ENCODE assay signal across 9 cellular contexts in genomic region chr5:102778478-102778877, GRCh38. TPM values are rescaled to one million over a fixed set of nuclear protein-coding genes. Genes with fewer than 3 reads are reported as not detected.
DNase-seq lines count a peak whose midpoint lies in the region; ATAC-seq lines count a peak whose summit lies in the region.
"Had no signal": no experiment of that assay in that cellular context is flagged by ENCODE, and none has a peak within 500 bp of the region (broad histone marks: within the 10 kb centered on the region; RNA-seq: fewer than 3 reads in every experiment).

No MANE protein-coding gene starts in this region.

- H3K4me1 Mint-ChIP-seq in activated T-helper 2 cell treated with anti-CD3 and anti-CD28 coated beads, Interferon-gamma antibody, Interleukin-2, Interleukin-4, amounts not matched to agents 10 μg/mL and 5 μg/mL and 100 μg/mL, durations not matched to agents 14 hours and 24 hours and 36 hours (ENCODE audit: low read depth) = peaks cover 56% of the 10 kb centered on the region

- H3K36me3 Mint-ChIP-seq in activated T-helper 2 cell treated with anti-CD3 and anti-CD28 coated beads, Interferon-gamma antibody, Interleukin-2, Interleukin-4, amounts not matched to agents 10 μg/mL and 5 μg/mL and 100 μg/mL, durations not matched to agents 14 hours and 24 hours and 36 hours (ENCODE audit: low read depth) = peaks cover 36% of the 10 kb centered on the region

- peaks cover 14% of the 10 kb centered on the region for H3K9me3 Mint-ChIP-seq in activated T-helper 2 cell treated with anti-CD3 and anti-CD28 coated beads, Interferon-gamma antibody, Interleukin-2, Interleukin-4, amounts not matched to agents 10 μg/mL and 5 μg/mL and 100 μg/mL, durations not matched to agents 14 hours and 24 hours and 36 hours

- peak overlapping the region; percentile 86 for H3K27ac Mint-ChIP-seq in activated T-helper 2 cell treated with anti-CD3 and anti-CD28 coated beads, Interferon-gamma antibody, Interleukin-2, Interleukin-4, amounts not matched to agents 10 μg/mL and 5 μg/mL and 100 μg/mL, durations not matched to agents 14 hours and 24 hours and 36 hours

- intact Hi-C loops in activated T-helper 2 cell treated with anti-CD3 and anti-CD28 coated beads, Interferon-gamma antibody, Interleukin-2, Interleukin-4, amounts not matched to agents 10 μg/mL and 5 μg/mL and 100 μg/mL, durations not matched to agents 14 hours and 24 hours and 36 hours (cut with micrococcal nuclease) = loop anchor here (1.0 to 2.0 kb wide), 3 partner anchors 15 to 342 kb away; partner anchors contain the start of genes GIN1 and PPIP5K2
- intact Hi-C loops in left colon (cut with DNase I, micrococcal nuclease) = no loop called here

- DNase-seq in activated T-helper 2 cell treated with anti-CD3 and anti-CD28 coated beads, Interferon-gamma antibody, Interleukin-2, Interleukin-4, amounts not matched to agents 10 μg/mL and 5 μg/mL and 100 μg/mL, durations not matched to agents 14 hours and 24 hours and 36 hours (ENCODE audit: low spot score) = no peak
- DNase-seq in myocyte (ENCODE audit: low read depth) (peak; percentile 73), left colon (no peak), NCI-H2107 (lab: John Stamatoyannopoulos, UW) (no peak), HuH-7 (ENCODE audit: low spot score) (no peak)
- DNase-seq: NCI-H226 had no signal

- peak; percentile 65 for ATAC-seq in GM18502 (IDR thresholded peaks at IDR 0.05; ENCODE audit: poor library complexity, unreplicated experiment)
- ATAC-seq in HG02852 (IDR thresholded peaks at IDR 0.05; ENCODE audit: unreplicated experiment) = peak; percentile 46
- no peak for ATAC-seq in left colon
- ATAC-seq in GM19035 (IDR thresholded peaks at IDR 0.05; ENCODE audit: unreplicated experiment) = no peak

- H3K4me3 Mint-ChIP-seq in activated T-helper 2 cell treated with anti-CD3 and anti-CD28 coated beads, Interferon-gamma antibody, Interleukin-2, Interleukin-4, amounts not matched to agents 10 μg/mL and 5 μg/mL and 100 μg/mL, durations not matched to agents 14 hours and 24 hours and 36 hours (ENCODE audit: low read depth) = peak overlapping the region; percentile 23

- no peaks in the 10 kb centered on the region for H3K27me3 Mint-ChIP-seq in activated T-helper 2 cell treated with anti-CD3 and anti-CD28 coated beads, Interferon-gamma antibody, Interleukin-2, Interleukin-4, amounts not matched to agents 10 μg/mL and 5 μg/mL and 100 μg/mL, durations not matched to agents 14 hours and 24 hours and 36 hours (ENCODE audit: low read depth)

RNA-seq across cellular contexts. Expression of gene PAM, which starts 23.4 kb away (rescaled TPM):
- total RNA-seq in activated T-helper 2 cell treated with anti-CD3 and anti-CD28 coated beads, Interferon-gamma antibody, Interleukin-2, Interleukin-4, amounts not matched to agents 10 μg/mL and 5 μg/mL and 100 μg/mL, durations not matched to agents 14 hours and 24 hours and 36 hours = 48.0 and 59.9 TPM in 2 replicates
- total RNA-seq in myocyte = 235 and 319 TPM in 2 replicates
- polyA plus RNA-seq in myocyte (2012) = 216 TPM
- total RNA-seq in left colon = 100 to 1,000 TPM in 1 of 2 donors, 10 to 100 TPM in 1; 71.4 to 107 TPM

Comparison
In these comparisons a context has a peak if more than half of its experiments do, and no peak if none do; other contexts are left out.
1. ATAC-seq: peak in GM18502 (single experiment) and HG02852 (single experiment); none in left colon (single experiment) and GM19035 (single experiment).